15 cellular contexts compared by ENCODE assay signal in genomic region chr15:23132787-23133186, GRCh38. TPM values are rescaled to one million over a fixed set of nuclear protein-coding genes. Genes with fewer than 3 reads are reported as not detected.
"Had no signal": no experiment of that assay in that cellular context is flagged by ENCODE, and none has a peak within 500 bp of the region (broad histone marks: within the 10 kb centered on the region; RNA-seq: fewer than 3 reads in every experiment).

No MANE protein-coding gene starts in this region.

RNA-seq across cellular contexts. Expression of gene GOLGA6L1, which starts 3.8 kb away (rescaled TPM):
- total RNA-seq: activated B cell treated with CpG ODN at 0.5 μM for 24 hours; activated CD4-positive, alpha-beta memory T cell treated with anti-CD3 and anti-CD28 coated beads for 36 hours; activated CD4-positive, alpha-beta memory T cell treated with anti-CD3 and anti-CD28 coated beads, Interleukin-2, amount 10 ng/mL, durations not matched to agents 7 days and 5 days; activated CD4-positive, alpha-beta T cell treated with anti-CD3 and anti-CD28 coated beads for 36 hours; activated CD4-positive, alpha-beta T cell treated with anti-CD3 and anti-CD28 coated beads, Interleukin-2, amount 10 ng/mL, durations not matched to agents 24 days and 14 days; activated CD4-positive, alpha-beta T cell treated with anti-CD3 and anti-CD28 coated beads, Interleukin-2, amount 10 ng/mL, durations not matched to agents 7 days and 5 days; activated CD8-positive, alpha-beta memory T cell treated with anti-CD3 and anti-CD28 coated beads for 36 hours; activated CD8-positive, alpha-beta memory T cell treated with anti-CD3 and anti-CD28 coated beads, Interleukin-2, amount 10 ng/mL, durations not matched to agents 7 days and 5 days; activated CD8-positive, alpha-beta T cell treated with anti-CD3 and anti-CD28 coated beads for 36 hours; activated CD8-positive, alpha-beta T cell treated with anti-CD3 and anti-CD28 coated beads, Interleukin-2, amount 10 ng/mL, durations not matched to agents 7 days and 5 days; T-cell; T-helper 1 cell treated with Interleukin-12 subunit alpha and Interleukin-12 subunit beta and Interleukin-4 antibody, amounts not matched to agents 30 ng/mL and 1 ng/mL, for 36 hours; T-helper 17 cell; T-helper 2 cell treated with Interferon-gamma antibody and Interleukin-4, amounts not matched to agents 100 ng/mL and 5 ng/mL, for 36 hours; WTC11 had no signal
